In the genomic region with DNA sequence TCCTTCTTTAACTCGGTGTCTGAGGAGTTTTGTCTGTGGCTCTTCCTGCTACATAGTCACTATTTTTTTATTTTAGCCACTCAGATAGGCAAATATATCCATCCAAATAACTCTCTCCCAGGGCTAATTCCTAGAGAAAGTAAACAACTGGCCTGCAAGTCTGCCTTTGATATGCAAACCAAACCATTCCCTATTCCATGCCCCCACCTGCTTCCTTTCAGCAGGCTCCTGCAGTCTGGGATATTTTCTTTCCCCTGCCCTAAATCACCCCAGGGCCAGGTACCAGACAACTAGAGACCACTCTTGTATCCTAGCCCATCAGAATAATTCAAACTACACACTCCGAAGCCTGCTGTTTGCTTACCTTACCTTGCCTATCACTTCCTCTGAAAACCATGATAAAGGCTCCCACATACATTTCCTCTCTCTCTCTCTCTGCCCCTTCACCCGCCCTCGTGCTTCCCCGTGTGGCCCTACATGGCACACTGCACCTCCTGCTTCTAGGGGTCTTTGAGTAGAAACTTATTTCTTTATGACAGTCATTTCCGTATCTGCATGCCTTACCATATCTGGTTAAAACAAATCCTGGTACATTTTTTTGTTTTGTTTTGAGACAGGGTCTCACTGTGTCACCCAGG, we compare ENCODE assay signal across 23 cellular contexts. TPM values are rescaled to one million over a fixed set of nuclear protein-coding genes. Genes with fewer than 3 reads are reported as not detected.
"Had no signal": no experiment of that assay in that cellular context is flagged by ENCODE, and none has a peak within 500 bp of the region (broad histone marks: within the 10 kb centered on the region; RNA-seq: fewer than 3 reads in every experiment).

No MANE protein-coding gene starts in this region.

- ATAC-seq: esophagus mucosa, left ventricle myocardium superior had no signal

- H3K27ac Mint-ChIP-seq: activated naive CD4-positive, alpha-beta T cell treated with anti-CD3 and anti-CD28 coated beads, Interleukin-2, amount 10 ng/mL, durations not matched to agents 7 days and 5 days; activated T-helper 2 cell treated with anti-CD3 and anti-CD28 coated beads, Interferon-gamma antibody, Interleukin-2, Interleukin-4, amounts not matched to agents 10 μg/mL and 5 μg/mL and 100 μg/mL, durations not matched to agents 14 hours and 24 hours and 36 hours; nephron; T-cell had no signal

- H3K36me3 Mint-ChIP-seq: activated naive CD4-positive, alpha-beta T cell treated with anti-CD3 and anti-CD28 coated beads, Interleukin-2, amount 10 ng/mL, durations not matched to agents 7 days and 5 days; T-cell had no signal

- DNase-seq: activated CD4-positive, alpha-beta T cell treated with anti-CD3 and anti-CD28 coated beads for 48 hours; activated naive CD4-positive, alpha-beta T cell treated with anti-CD3 and anti-CD28 coated beads, Interleukin-2, amount 10 ng/mL, durations not matched to agents 7 days and 5 days; amniotic stem cell; colonic mucosa; hypothalamus; kidney glomerular epithelial cell; left ventricle myocardium superior; mesenchymal stem cell; nucleus accumbens; stimulated activated CD4-positive, alpha-beta T cell treated with anti-CD3 and anti-CD28 coated beads, Interleukin-4, amount 100 ng/mL, for 1 hour; stimulated activated naive CD4-positive, alpha-beta T cell; substantia nigra; T-cell; T1000; uterus had no signal

- H3K4me1 Mint-ChIP-seq: nephron had no signal

- H3K4me3 Mint-ChIP-seq: activated naive CD4-positive, alpha-beta T cell treated with anti-CD3 and anti-CD28 coated beads, Interleukin-2, amount 10 ng/mL, durations not matched to agents 7 days and 5 days; nephron had no signal

- H3K9me3 Mint-ChIP-seq: activated naive CD4-positive, alpha-beta T cell treated with anti-CD3 and anti-CD28 coated beads, Interleukin-2, amount 10 ng/mL, durations not matched to agents 7 days and 5 days; activated T-helper 2 cell treated with anti-CD3 and anti-CD28 coated beads, Interferon-gamma antibody, Interleukin-2, Interleukin-4, amounts not matched to agents 10 μg/mL and 5 μg/mL and 100 μg/mL, durations not matched to agents 14 hours and 24 hours and 36 hours had no signal

RNA-seq across cellular contexts. Expression of a gene that starts 8.3 kb away (rescaled TPM):
- total RNA-seq: activated CD8-positive, alpha-beta memory T cell treated with anti-CD3 and anti-CD28 coated beads for 36 hours; activated T-helper 2 cell treated with anti-CD3 and anti-CD28 coated beads, Interferon-gamma antibody, Interleukin-2, Interleukin-4, amounts not matched to agents 10 μg/mL and 5 μg/mL and 100 μg/mL, durations not matched to agents 14 hours and 24 hours and 36 hours; cardiac septum; esophagus mucosa; left ventricle myocardium superior; right atrium auricular region; skeletal muscle tissue; T-cell; tibial nerve; uterus had no signal

RNA-seq across cellular contexts. Expression of a gene that starts 13.1 kb away (rescaled TPM):
- total RNA-seq: activated CD8-positive, alpha-beta memory T cell treated with anti-CD3 and anti-CD28 coated beads for 36 hours; activated T-helper 2 cell treated with anti-CD3 and anti-CD28 coated beads, Interferon-gamma antibody, Interleukin-2, Interleukin-4, amounts not matched to agents 10 μg/mL and 5 μg/mL and 100 μg/mL, durations not matched to agents 14 hours and 24 hours and 36 hours had no signal

RNA-seq across cellular contexts. Expression of a gene that starts 27.7 kb away (rescaled TPM):
- total RNA-seq: activated CD8-positive, alpha-beta memory T cell treated with anti-CD3 and anti-CD28 coated beads for 36 hours; activated T-helper 2 cell treated with anti-CD3 and anti-CD28 coated beads, Interferon-gamma antibody, Interleukin-2, Interleukin-4, amounts not matched to agents 10 μg/mL and 5 μg/mL and 100 μg/mL, durations not matched to agents 14 hours and 24 hours and 36 hours; cardiac septum; esophagus mucosa; skeletal muscle tissue; T-cell had no signal

RNA-seq across cellular contexts. Expression of a gene that starts 33.1 kb away (rescaled TPM):
- total RNA-seq: activated CD8-positive, alpha-beta memory T cell treated with anti-CD3 and anti-CD28 coated beads for 36 hours; activated T-helper 2 cell treated with anti-CD3 and anti-CD28 coated beads, Interferon-gamma antibody, Interleukin-2, Interleukin-4, amounts not matched to agents 10 μg/mL and 5 μg/mL and 100 μg/mL, durations not matched to agents 14 hours and 24 hours and 36 hours; cardiac septum; colonic mucosa; esophagus mucosa; left ventricle myocardium superior; right atrium auricular region; skeletal muscle tissue; tibial nerve; uterus had no signal
